9 cellular contexts compared by ENCODE assay signal in genomic region chr16:46629331-46629843, GRCh38. TPM values are rescaled to one million over a fixed set of nuclear protein-coding genes. Genes with fewer than 3 reads are reported as not detected.
DNase-seq lines count a peak whose midpoint lies in the region; ATAC-seq and TF ChIP-seq lines count a peak whose summit lies in the region.
"Had no signal": no experiment of that assay in that cellular context is flagged by ENCODE, and none has a peak within 500 bp of the region (broad histone marks: within the 10 kb centered on the region; RNA-seq: fewer than 3 reads in every experiment).

No MANE protein-coding gene starts in this region.

- no peaks in the 10 kb centered on the region for H3K36me3 Mint-ChIP-seq in activated CD8-positive, alpha-beta T cell treated with anti-CD3 and anti-CD28 coated beads, Interleukin-2, amount 10 ng/mL, durations not matched to agents 7 days and 5 days (ENCODE audit: low read depth)
- no peaks in the 10 kb centered on the region for H3K36me3 Mint-ChIP-seq in activated CD4-positive, alpha-beta T cell treated with anti-CD3 and anti-CD28 coated beads, Interleukin-2, amount 10 ng/mL, durations not matched to agents 24 days and 14 days (ENCODE audit: low read depth)
- H3K36me3 Mint-ChIP-seq in naive thymus-derived CD8-positive, alpha-beta T cell, result no peaks in the 10 kb centered on the region
- H3K36me3 Mint-ChIP-seq: IgD-negative memory B cell had no signal

- H3K4me2 ChIP-seq in DOHH2 (ENCODE audit: low read length), result peak overlapping the region; percentile 17; the same call in 1 of the 2 replicates

- H3K27me3 ChIP-seq in DOHH2 (ENCODE audit: control insufficient read depth, low read length) (no peaks in the 10 kb centered on the region), right lobe of liver (no peaks in the 10 kb centered on the region)

- H3K9me3 Mint-ChIP-seq in activated CD8-positive, alpha-beta T cell treated with anti-CD3 and anti-CD28 coated beads, Interleukin-2, amount 10 ng/mL, durations not matched to agents 7 days and 5 days (ENCODE audit: insufficient read depth), result no peaks in the 10 kb centered on the region
- no peaks in the 10 kb centered on the region for H3K9me3 Mint-ChIP-seq in activated CD4-positive, alpha-beta T cell treated with anti-CD3 and anti-CD28 coated beads, Interleukin-2, amount 10 ng/mL, durations not matched to agents 24 days and 14 days
- no peaks in the 10 kb centered on the region for H3K9me3 Mint-ChIP-seq in naive thymus-derived CD8-positive, alpha-beta T cell
- H3K9me3 Mint-ChIP-seq: IgD-negative memory B cell had no signal

- H3K4me3 Mint-ChIP-seq in activated CD8-positive, alpha-beta T cell treated with anti-CD3 and anti-CD28 coated beads, Interleukin-2, amount 10 ng/mL, durations not matched to agents 7 days and 5 days, result no peak overlapping the region
- H3K4me3 Mint-ChIP-seq in activated CD4-positive, alpha-beta T cell treated with anti-CD3 and anti-CD28 coated beads, Interleukin-2, amount 10 ng/mL, durations not matched to agents 24 days and 14 days, result no peak overlapping the region
- H3K4me3 Mint-ChIP-seq in naive thymus-derived CD8-positive, alpha-beta T cell, result no peak overlapping the region
- H3K4me3 Mint-ChIP-seq: IgD-negative memory B cell had no signal

- peak; percentile 60 for TF ChIP-seq CTCF in DOHH2 (IDR thresholded peaks at IDR 0.05; ENCODE audit: low read depth, low read length, poor library complexity, severe bottlenecking)
- TF ChIP-seq CTCF in LNCAP (IDR thresholded peaks at IDR 0.05), result peak; percentile 59
- peak; percentile 55 for TF ChIP-seq CTCF in astrocyte of the spinal cord (IDR thresholded peaks at IDR 0.05; ENCODE audit: low read depth, low read length)
- peak in 3 of 4 donors; percentile 13 to 31 (median 14) for TF ChIP-seq CTCF in right lobe of liver (IDR thresholded peaks at IDR 0.05)

- H3K79me2 ChIP-seq in DOHH2 (ENCODE audit: control insufficient read depth, low read length), result no peaks in the 10 kb centered on the region

- 15% methylated on average over 6 of the region's 6 CpGs for WGBS in right lobe of liver (ENCODE audit: insufficient coverage, low coverage, low lambda C conversion rate, missing lambda C conversion rate)

- no peaks in the 10 kb centered on the region for H3K4me1 Mint-ChIP-seq in activated CD8-positive, alpha-beta T cell treated with anti-CD3 and anti-CD28 coated beads, Interleukin-2, amount 10 ng/mL, durations not matched to agents 7 days and 5 days (ENCODE audit: low read depth)
- H3K4me1 Mint-ChIP-seq in activated CD4-positive, alpha-beta T cell treated with anti-CD3 and anti-CD28 coated beads, Interleukin-2, amount 10 ng/mL, durations not matched to agents 24 days and 14 days, result peaks cover 4% of the 10 kb centered on the region
- H3K4me1 Mint-ChIP-seq in naive thymus-derived CD8-positive, alpha-beta T cell, result no peaks in the 10 kb centered on the region

- H3K9me3 ChIP-seq in DOHH2 (ENCODE audit: control insufficient read depth, insufficient read depth, low read length), result no peaks in the 10 kb centered on the region
- H3K9me3 ChIP-seq in right lobe of liver, result no peaks in the 10 kb centered on the region

- in situ Hi-C loops in astrocyte of the spinal cord (cut with HindIII; ENCODE audit: low sequenced_read_pairs), result no loop called here

- H3F3A ChIP-seq in DOHH2 (ENCODE audit: control insufficient read depth, insufficient read depth), result no peaks in the 10 kb centered on the region

- peak; percentile 57 for DNase-seq in astrocyte of the spinal cord (ENCODE audit: low read depth, low spot score)
- DNase-seq in right lobe of liver, result no peak
- no peak for DNase-seq in activated CD8-positive, alpha-beta T cell treated with anti-CD3 and anti-CD28 coated beads, Interleukin-2, amount 10 ng/mL, durations not matched to agents 7 days and 5 days
- DNase-seq in activated CD4-positive, alpha-beta T cell treated with anti-CD3 and anti-CD28 coated beads, Interleukin-2, amount 10 ng/mL, durations not matched to agents 24 days and 14 days, result no peak
- DNase-seq in naive thymus-derived CD8-positive, alpha-beta T cell, result no peak

- H3K27ac Mint-ChIP-seq in activated CD8-positive, alpha-beta T cell treated with anti-CD3 and anti-CD28 coated beads, Interleukin-2, amount 10 ng/mL, durations not matched to agents 7 days and 5 days, result no peak overlapping the region
- no peak overlapping the region for H3K27ac Mint-ChIP-seq in activated CD4-positive, alpha-beta T cell treated with anti-CD3 and anti-CD28 coated beads, Interleukin-2, amount 10 ng/mL, durations not matched to agents 24 days and 14 days
- H3K27ac Mint-ChIP-seq in naive thymus-derived CD8-positive, alpha-beta T cell, result peak overlapping the region in 1 of 10 donors; percentile 51
- H3K27ac Mint-ChIP-seq: IgD-negative memory B cell had no signal

- no peak for ATAC-seq in right lobe of liver
- no peak for ATAC-seq in activated CD8-positive, alpha-beta T cell treated with anti-CD3 and anti-CD28 coated beads, Interleukin-2, amount 10 ng/mL, durations not matched to agents 7 days and 5 days
- ATAC-seq in GM19395 (IDR thresholded peaks at IDR 0.05; ENCODE audit: unreplicated experiment), result no peak
- no peak for ATAC-seq in naive thymus-derived CD8-positive, alpha-beta T cell

- H3K9me2 ChIP-seq in DOHH2 (replicated peaks; ENCODE audit: control insufficient read depth, low read length), result no peaks in the 10 kb centered on the region

- H3K4me3 ChIP-seq in DOHH2 (ENCODE audit: low read length), result no peak overlapping the region
- H3K4me3 ChIP-seq in astrocyte of the spinal cord (ENCODE audit: low read depth, low read length), result no peak overlapping the region
- H3K4me3 ChIP-seq in right lobe of liver, result no peak overlapping the region

- H3K27ac ChIP-seq in DOHH2 (ENCODE audit: low read depth, low read length) (no peak overlapping the region), right lobe of liver (no peak overlapping the region)

- H4K20me1 ChIP-seq in DOHH2 (ENCODE audit: control insufficient read depth, insufficient read depth, low read depth, low read length), result no peaks in the 10 kb centered on the region

- CTCF ChIA-PET in activated CD8-positive, alpha-beta T cell treated with anti-CD3 and anti-CD28 coated beads, Interleukin-2, amount 10 ng/mL, durations not matched to agents 7 days and 5 days (lab: Charles Lee), result no interaction called here

- H3K27me3 Mint-ChIP-seq in activated CD8-positive, alpha-beta T cell treated with anti-CD3 and anti-CD28 coated beads, Interleukin-2, amount 10 ng/mL, durations not matched to agents 7 days and 5 days (ENCODE audit: low read depth), result no peaks in the 10 kb centered on the region
- no peaks in the 10 kb centered on the region for H3K27me3 Mint-ChIP-seq in activated CD4-positive, alpha-beta T cell treated with anti-CD3 and anti-CD28 coated beads, Interleukin-2, amount 10 ng/mL, durations not matched to agents 24 days and 14 days
- no peaks in the 10 kb centered on the region for H3K27me3 Mint-ChIP-seq in naive thymus-derived CD8-positive, alpha-beta T cell
- H3K27me3 Mint-ChIP-seq: IgD-negative memory B cell had no signal

- H3K4me1 ChIP-seq in DOHH2 (ENCODE audit: control insufficient read depth, low read length) (peaks cover 10% of the 10 kb centered on the region), right lobe of liver (no peaks in the 10 kb centered on the region)

- no peaks in the 10 kb centered on the region for H3K36me3 ChIP-seq in DOHH2 (ENCODE audit: control insufficient read depth, low read length)
- no peaks in the 10 kb centered on the region for H3K36me3 ChIP-seq in right lobe of liver

- intact Hi-C loops in right lobe of liver (cut with DNase I), result no loop called here
- intact Hi-C loops in activated CD4-positive, alpha-beta T cell treated with anti-CD3 and anti-CD28 coated beads, Interleukin-2, amount 10 ng/mL, durations not matched to agents 24 days and 14 days (cut with micrococcal nuclease), result no loop called here

- POLR2A ChIA-PET in activated CD8-positive, alpha-beta T cell treated with anti-CD3 and anti-CD28 coated beads, Interleukin-2, amount 10 ng/mL, durations not matched to agents 7 days and 5 days (lab: Charles Lee), result no interaction called here
- POLR2A ChIA-PET in naive thymus-derived CD8-positive, alpha-beta T cell (lab: Charles Lee), result interaction anchor here (0.6 kb wide), 1 partner anchor 1467 kb away, joined by 3 read pairs; no protein-coding TSS in a partner anchor

- TF ChIP-seq POLR2A in right lobe of liver (IDR thresholded peaks at IDR 0.05), result no peak

RNA-seq across cellular contexts. Expression of gene SHCBP1, which starts 8.2 kb away (rescaled TPM):
- under 1 TPM in 5 of 6 experiments, not detected in 1; 0.18 to 0.93 (median 0.66) TPM for total RNA-seq in right lobe of liver
- total RNA-seq in activated CD8-positive, alpha-beta T cell treated with anti-CD3 and anti-CD28 coated beads, Interleukin-2, amount 10 ng/mL, durations not matched to agents 7 days and 5 days, result 10 to 100 TPM; 54.7 to 60.2 TPM
- 43.9 and 47.6 TPM in 2 replicates for total RNA-seq in activated CD4-positive, alpha-beta T cell treated with anti-CD3 and anti-CD28 coated beads, Interleukin-2, amount 10 ng/mL, durations not matched to agents 24 days and 14 days
- total RNA-seq in naive thymus-derived CD8-positive, alpha-beta T cell, result 1 to 10 TPM in 1 of 2 experiments, under 1 TPM in 1; 0.29 to 1.6 TPM
- under 1 TPM in 1 of 3 donors, not detected in 2; 0.28 TPM for polyA plus RNA-seq in naive thymus-derived CD8-positive, alpha-beta T cell

RNA-seq across cellular contexts. Expression of gene VPS35, which starts 59.6 kb away (rescaled TPM):
- 10 to 100 TPM; 18.0 to 36.5 (median 28.9) TPM for total RNA-seq in right lobe of liver
- 10 to 100 TPM; 72.9 to 76.1 TPM for total RNA-seq in activated CD8-positive, alpha-beta T cell treated with anti-CD3 and anti-CD28 coated beads, Interleukin-2, amount 10 ng/mL, durations not matched to agents 7 days and 5 days
- 89.6 and 95.4 TPM in 2 replicates for total RNA-seq in activated CD4-positive, alpha-beta T cell treated with anti-CD3 and anti-CD28 coated beads, Interleukin-2, amount 10 ng/mL, durations not matched to agents 24 days and 14 days
- 100 to 1,000 TPM in 1 of 2 experiments, 10 to 100 TPM in 1; 98.3 to 104 TPM for total RNA-seq in naive thymus-derived CD8-positive, alpha-beta T cell
- 10 to 100 TPM; 66.5 to 67.7 (median 67.1) TPM for polyA plus RNA-seq in naive thymus-derived CD8-positive, alpha-beta T cell

Comparison
In these comparisons a context has a peak if more than half of its experiments do, and no peak if none do; other contexts are left out.
1. RNA of gene SHCBP1, which starts 8.2 kb away (total RNA-seq): 54.7 to 60.2 TPM in activated CD8-positive, alpha-beta T cell treated with anti-CD3 and anti-CD28 coated beads, Interleukin-2, amount 10 ng/mL, durations not matched to agents 7 days and 5 days and 43.9 to 47.6 TPM in activated CD4-positive, alpha-beta T cell treated with anti-CD3 and anti-CD28 coated beads, Interleukin-2, amount 10 ng/mL, durations not matched to agents 24 days and 14 days; 0.29 to 1.6 TPM in naive thymus-derived CD8-positive, alpha-beta T cell and 0.18 to 0.93 TPM in right lobe of liver; every median in the first group is over 10 times any median in the second.
2. Peak in every context shown above with its lines, with median percentiles within 50 percentile points of each other: CTCF ChIP-seq.